Comparison of ENCODE assay signal across 10 cellular contexts in the genomic region with DNA sequence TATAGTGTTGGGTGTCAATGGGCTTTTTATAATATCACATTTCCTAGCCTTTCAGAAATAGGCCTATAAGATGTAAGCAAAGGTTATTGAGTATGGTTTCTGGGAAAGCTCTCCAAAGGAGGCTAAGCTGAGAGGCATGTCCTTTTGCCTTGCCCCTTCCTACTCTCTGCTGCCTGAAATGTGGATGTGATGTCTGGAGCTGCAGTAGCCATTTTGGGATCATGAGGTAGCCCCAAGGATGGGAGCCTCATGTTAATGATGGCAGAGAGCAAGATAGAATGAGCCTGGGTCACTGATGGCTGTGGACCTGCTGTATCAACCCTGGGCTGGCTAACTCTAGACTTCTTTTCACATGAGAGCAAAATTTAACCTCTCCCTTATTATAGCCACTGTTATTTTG.
"Had no signal": no experiment of that assay in that cellular context is flagged by ENCODE, and none has a peak within 500 bp of the region (broad histone marks: within the 10 kb centered on the region; RNA-seq: fewer than 3 reads in every experiment).

No MANE protein-coding gene starts in this region.

- FAIRE-seq: H54, HepG2 had no signal

- H3K27ac ChIP-seq: GM23248, HL-60 had no signal

- H3K9ac ChIP-seq: GM23248 had no signal

- H3K27ac Mint-ChIP-seq: HFFc6, IgD-negative memory B cell had no signal

- H3K9me3 Mint-ChIP-seq: HFFc6 had no signal

- H3K4me3 ChIP-seq: GM23248 had no signal

- ATAC-seq: HepG2 had no signal

- DNase-seq: GM23248, GOT3, H9, HCEC 1CT, HFFc6, KG1 had no signal

- H3K4me3 Mint-ChIP-seq: H9, HFFc6, IgD-negative memory B cell had no signal

- H2AFZ ChIP-seq: GM23248 had no signal
